Comparison of ENCODE assay signal across 1 cellular context in genomic region chrX:154490414-154491083, GRCh38.
TF ChIP-seq lines count a peak whose summit lies in the region.

TSS of gene SLC10A3 (minus strand) at chrX:154490629. CDS start at chrX:154488940, 1,689 bp downstream.

TF ChIP-seq in K562, 482 proteins besides CTCF, POLR2A, EP300 and RAD21 (continued from another document):
- TF ChIP-seq ARID4B (CRISPR knock-in tag; IDR thresholded peaks at IDR 0.05) (peak; percentile 57), POLR2G (IDR thresholded peaks at IDR 0.05; ENCODE audit: low read depth, low read length) (peak; percentile 96), KDM1A (IDR thresholded peaks at IDR 0.05) (no peak), NR2F6 (CRISPR knock-in tag; IDR thresholded peaks at IDR 0.05) (0 out of 2 replicates have a peak, but pooled peaks have one; percentile 33), RBFOX2 (IDR thresholded peaks at IDR 0.05; ENCODE audit: low read depth, low read length) (peak; percentile 89), HMGN3 (IDR thresholded peaks at IDR 0.05; ENCODE audit: borderline replicate concordance, extremely low read depth, insufficient read length, low read depth, low read length) (peak; percentile 37), HDAC2 (IDR thresholded peaks at IDR 0.05) (0 out of 2 replicates have a peak, but pooled peaks have one; percentile 47), POLR2B (IDR thresholded peaks at IDR 0.05; ENCODE audit: low read depth, partially characterized antibody) (peak; percentile 82), TBP (optimal IDR thresholded peaks at IDR 0.05; ENCODE audit: low read depth, low read length) (peak; percentile 81), HDAC1 (IDR thresholded peaks at IDR 0.05) (0 out of 4 replicates have a peak, but pooled peaks of 1 of the 2 experiments have one; percentile 12), ZBTB17 (CRISPR knock-in tag; IDR thresholded peaks at IDR 0.05) (no peak), MAZ (CRISPR knock-in tag; conservative IDR thresholded peaks at IDR 0.05 in 1 of 2, IDR thresholded peaks at IDR 0.05 in 1 of 2) (peak; percentile 17 to 54; a peak in 2 of 4 replicates), RNF219 (CRISPR knock-in tag; IDR thresholded peaks at IDR 0.05) (no peak), ETV5 (CRISPR knock-in tag; IDR thresholded peaks at IDR 0.05; ENCODE audit: low read depth) (peak; percentile 30; the same call in 1 of the 2 replicates), RB1 (IDR thresholded peaks at IDR 0.05; ENCODE audit: low read depth) (peak; percentile 45; the same call in 1 of the 2 replicates), CXXC5 (CRISPR knock-in tag; IDR thresholded peaks at IDR 0.05) (peak; percentile 63), RFX5 (IDR thresholded peaks at IDR 0.05; ENCODE audit: low read depth, low read length) (no peak), BMI1 (IDR thresholded peaks at IDR 0.05; ENCODE audit: low read length) (no peak), MYC (IDR thresholded peaks at IDR 0.05; ENCODE audit: low read depth, low read length) (0 out of 2 replicates have a peak, but pooled peaks have one; percentile 26), MYC (CRISPR knock-in tag; IDR thresholded peaks at IDR 0.05; ENCODE audit: borderline replicate concordance, low read depth) (no peak), EP400 (IDR thresholded peaks at IDR 0.05) (peak; percentile 67; the same call in 1 of the 2 replicates), SMAD4 (CRISPR knock-in tag; conservative IDR thresholded peaks at IDR 0.05) (peak; percentile 73)
- TF ChIP-seq, protein P1, sequence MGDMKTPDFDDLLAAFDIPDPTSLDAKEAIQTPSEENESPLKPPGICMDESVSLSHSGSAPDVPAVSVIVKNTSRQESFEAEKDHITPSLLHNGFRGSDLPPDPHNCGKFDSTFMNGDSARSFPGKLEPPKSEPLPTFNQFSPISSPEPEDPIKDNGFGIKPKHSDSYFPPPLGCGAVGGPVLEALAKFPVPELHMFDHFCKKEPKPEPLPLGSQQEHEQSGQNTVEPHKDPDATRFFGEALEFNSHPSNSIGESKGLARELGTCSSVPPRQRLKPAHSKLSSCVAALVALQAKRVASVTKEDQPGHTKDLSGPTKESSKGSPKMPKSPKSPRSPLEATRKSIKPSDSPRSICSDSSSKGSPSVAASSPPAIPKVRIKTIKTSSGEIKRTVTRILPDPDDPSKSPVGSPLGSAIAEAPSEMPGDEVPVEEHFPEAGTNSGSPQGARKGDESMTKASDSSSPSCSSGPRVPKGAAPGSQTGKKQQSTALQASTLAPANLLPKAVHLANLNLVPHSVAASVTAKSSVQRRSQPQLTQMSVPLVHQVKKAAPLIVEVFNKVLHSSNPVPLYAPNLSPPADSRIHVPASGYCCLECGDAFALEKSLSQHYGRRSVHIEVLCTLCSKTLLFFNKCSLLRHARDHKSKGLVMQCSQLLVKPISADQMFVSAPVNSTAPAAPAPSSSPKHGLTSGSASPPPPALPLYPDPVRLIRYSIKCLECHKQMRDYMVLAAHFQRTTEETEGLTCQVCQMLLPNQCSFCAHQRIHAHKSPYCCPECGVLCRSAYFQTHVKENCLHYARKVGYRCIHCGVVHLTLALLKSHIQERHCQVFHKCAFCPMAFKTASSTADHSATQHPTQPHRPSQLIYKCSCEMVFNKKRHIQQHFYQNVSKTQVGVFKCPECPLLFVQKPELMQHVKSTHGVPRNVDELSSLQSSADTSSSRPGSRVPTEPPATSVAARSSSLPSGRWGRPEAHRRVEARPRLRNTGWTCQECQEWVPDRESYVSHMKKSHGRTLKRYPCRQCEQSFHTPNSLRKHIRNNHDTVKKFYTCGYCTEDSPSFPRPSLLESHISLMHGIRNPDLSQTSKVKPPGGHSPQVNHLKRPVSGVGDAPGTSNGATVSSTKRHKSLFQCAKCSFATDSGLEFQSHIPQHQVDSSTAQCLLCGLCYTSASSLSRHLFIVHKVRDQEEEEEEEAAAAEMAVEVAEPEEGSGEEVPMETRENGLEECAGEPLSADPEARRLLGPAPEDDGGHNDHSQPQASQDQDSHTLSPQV (IDR thresholded peaks at IDR 0.05): 0 out of 2 replicates have a peak, but pooled peaks have one; percentile 41
- TF ChIP-seq, protein P2, sequence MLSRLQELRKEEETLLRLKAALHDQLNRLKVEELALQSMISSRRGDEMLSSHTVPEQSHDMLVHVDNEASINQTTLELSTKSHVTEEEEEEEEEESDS (CRISPR knock-in tag; IDR thresholded peaks at IDR 0.05): no peak
- TF ChIP-seq, protein P3, sequence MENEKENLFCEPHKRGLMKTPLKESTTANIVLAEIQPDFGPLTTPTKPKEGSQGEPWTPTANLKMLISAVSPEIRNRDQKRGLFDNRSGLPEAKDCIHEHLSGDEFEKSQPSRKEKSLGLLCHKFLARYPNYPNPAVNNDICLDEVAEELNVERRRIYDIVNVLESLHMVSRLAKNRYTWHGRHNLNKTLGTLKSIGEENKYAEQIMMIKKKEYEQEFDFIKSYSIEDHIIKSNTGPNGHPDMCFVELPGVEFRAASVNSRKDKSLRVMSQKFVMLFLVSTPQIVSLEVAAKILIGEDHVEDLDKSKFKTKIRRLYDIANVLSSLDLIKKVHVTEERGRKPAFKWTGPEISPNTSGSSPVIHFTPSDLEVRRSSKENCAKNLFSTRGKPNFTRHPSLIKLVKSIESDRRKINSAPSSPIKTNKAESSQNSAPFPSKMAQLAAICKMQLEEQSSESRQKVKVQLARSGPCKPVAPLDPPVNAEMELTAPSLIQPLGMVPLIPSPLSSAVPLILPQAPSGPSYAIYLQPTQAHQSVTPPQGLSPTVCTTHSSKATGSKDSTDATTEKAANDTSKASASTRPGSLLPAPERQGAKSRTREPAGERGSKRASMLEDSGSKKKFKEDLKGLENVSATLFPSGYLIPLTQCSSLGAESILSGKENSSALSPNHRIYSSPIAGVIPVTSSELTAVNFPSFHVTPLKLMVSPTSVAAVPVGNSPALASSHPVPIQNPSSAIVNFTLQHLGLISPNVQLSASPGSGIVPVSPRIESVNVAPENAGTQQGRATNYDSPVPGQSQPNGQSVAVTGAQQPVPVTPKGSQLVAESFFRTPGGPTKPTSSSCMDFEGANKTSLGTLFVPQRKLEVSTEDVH (IDR thresholded peaks at IDR 0.05; ENCODE audit: low read depth, partially characterized antibody): no peak
- TF ChIP-seq, protein P4, sequence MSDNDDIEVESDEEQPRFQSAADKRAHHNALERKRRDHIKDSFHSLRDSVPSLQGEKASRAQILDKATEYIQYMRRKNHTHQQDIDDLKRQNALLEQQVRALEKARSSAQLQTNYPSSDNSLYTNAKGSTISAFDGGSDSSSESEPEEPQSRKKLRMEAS (CRISPR knock-in tag; IDR thresholded peaks at IDR 0.05): no peak
